In the genomic region with DNA sequence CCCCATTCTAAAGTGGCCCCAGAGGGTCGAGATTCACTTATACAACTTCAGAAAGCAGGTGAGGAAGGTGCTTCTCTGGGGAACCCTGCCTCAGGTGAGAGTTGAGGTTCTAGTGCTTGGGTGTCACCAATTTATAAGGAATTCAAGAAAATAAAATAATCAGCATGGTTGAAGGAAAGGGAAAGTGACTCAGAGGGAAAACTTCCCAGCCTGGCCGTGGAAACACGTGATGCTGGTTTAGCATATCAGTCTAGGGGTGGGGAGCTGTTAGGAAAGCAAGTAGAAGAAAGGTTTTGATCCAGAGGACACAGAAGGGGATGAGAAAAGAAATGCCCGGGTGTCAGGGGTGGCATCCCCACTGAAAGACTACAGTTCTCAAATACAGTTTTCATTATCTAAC, we compare ENCODE assay signal across 14 cellular contexts. TPM values are rescaled to one million over a fixed set of nuclear protein-coding genes. Genes with fewer than 3 reads are reported as not detected.
DNase-seq lines count a peak whose midpoint lies in the region; ATAC-seq, FAIRE-seq and TF ChIP-seq lines count a peak whose summit lies in the region.
"Had no signal": no experiment of that assay in that cellular context is flagged by ENCODE, and none has a peak within 500 bp of the region (broad histone marks: within the 10 kb centered on the region; RNA-seq: fewer than 3 reads in every experiment).

No MANE protein-coding gene starts in this region.

- no peaks in the 10 kb centered on the region for H3K36me3 ChIP-seq in BJ (ENCODE audit: control insufficient read depth, insufficient read depth, low read length)
- no peaks in the 10 kb centered on the region for H3K36me3 ChIP-seq in PC-3 (ENCODE audit: low read depth, low read length)
- no peaks in the 10 kb centered on the region for H3K36me3 ChIP-seq in endothelial cell of umbilical vein (ENCODE audit: control insufficient read depth in 2 of 2, extremely low read depth in 1 of 2, insufficient read depth in 2 of 2, low read length in 2 of 2)
- H3K36me3 ChIP-seq: gastroesophageal sphincter had no signal

- no TSS peak for BruUV-seq in PC-3 (replicated peaks; lab: Mats Ljungman, UMichigan)
- BruUV-seq in endothelial cell of umbilical vein (replicated peaks; lab: Mats Ljungman, UMichigan): no TSS peak

- H3K27ac ChIP-seq in PC-3 (ENCODE audit: low read length) (no peak overlapping the region), endothelial cell of umbilical vein (ENCODE audit: insufficient read depth, low read depth, low read length) (peak overlapping the region; percentile 84)
- H3K27ac ChIP-seq: gastroesophageal sphincter had no signal

- no peaks in the 10 kb centered on the region for H4K20me1 ChIP-seq in PC-3 (ENCODE audit: low read length)
- H4K20me1 ChIP-seq in endothelial cell of umbilical vein (replicated peaks; ENCODE audit: control insufficient read depth, extremely low read depth, insufficient read depth, low read length): no peaks in the 10 kb centered on the region

- intact Hi-C loops in PC-3 (cut with micrococcal nuclease): no loop called here
- intact Hi-C loops in endothelial cell of umbilical vein (cut with micrococcal nuclease): no loop called here

- peak; percentile 96 for FAIRE-seq in endothelial cell of umbilical vein (lab: Jason Lieb, UNC)

- H2AFZ ChIP-seq in PC-3 (ENCODE audit: low read length): peak overlapping the region; percentile 66
- H2AFZ ChIP-seq in endothelial cell of umbilical vein (ENCODE audit: low read depth, low read length): peak overlapping the region; percentile 87

- H3K4me3 ChIP-seq in BJ (ENCODE audit: low read depth, low read length) (no peak overlapping the region), PC-3 (ENCODE audit: low read length) (no peak overlapping the region), endothelial cell of umbilical vein (replicated peaks in 1 of 3; ENCODE audit: insufficient read depth in 1 of 3, low read depth in 1 of 3, low read length in 3 of 3) (peak overlapping the region in 1 of 3 experiments; percentile 32)
- H3K4me3 ChIP-seq: gastroesophageal sphincter had no signal

- H3F3A ChIP-seq in PC-3 (ENCODE audit: low read length, unreplicated experiment): no peaks in the 10 kb centered on the region

- POLR2A ChIA-PET in BJ (lab: Charles Lee): interaction anchor here (0.7 to 1.3 kb wide), 3 partner anchors 25 to 418 kb away, joined by 3 to 6 read pairs (median 5); a partner anchor contains a TSS
- POLR2A ChIA-PET in PC-3 (lab: Charles Lee; ENCODE audit: unreplicated experiment): interaction anchor here (0.6 kb wide), 1 partner anchor 418 kb away, joined by 3 read pairs; a partner anchor contains a TSS
- POLR2A ChIA-PET in endothelial cell of umbilical vein (lab: Charles Lee): interaction anchor here (0.8 to 2.1 kb wide), 3 partner anchors 12 to 195 kb away, joined by 3 to 8 read pairs (median 5); no protein-coding TSS in a partner anchor

- no peaks in the 10 kb centered on the region for H3K9me1 ChIP-seq in endothelial cell of umbilical vein (replicated peaks; ENCODE audit: control insufficient read depth, extremely low read depth, insufficient read depth, low read length)

- H3K79me2 ChIP-seq in PC-3 (ENCODE audit: low read length) (no peaks in the 10 kb centered on the region), endothelial cell of umbilical vein (ENCODE audit: control insufficient read depth, insufficient read depth, low read length) (no peaks in the 10 kb centered on the region)

- TF ChIP-seq POLR2A in endothelial cell of umbilical vein (IDR thresholded peaks at IDR 0.05; ENCODE audit: low read depth, low read length): no peak

- H3K27me3 ChIP-seq in BJ (ENCODE audit: control insufficient read depth, insufficient read depth, low read length): no peaks in the 10 kb centered on the region
- H3K27me3 ChIP-seq in PC-3 (ENCODE audit: low read length): no peaks in the 10 kb centered on the region
- H3K27me3 ChIP-seq in endothelial cell of umbilical vein (ENCODE audit: control insufficient read depth in 2 of 2, insufficient read depth in 2 of 2, low read length in 2 of 2): no peaks in the 10 kb centered on the region
- H3K27me3 ChIP-seq: gastroesophageal sphincter had no signal

- dilution Hi-C loops in endothelial cell of umbilical vein (cut with MboI; ENCODE audit: extremely low pct_ligation_motif_present, low sequenced_read_pairs): loop anchor here (25.0 kb wide), 1 partner anchor 180 kb away; no protein-coding TSS in a partner anchor

- no peaks in the 10 kb centered on the region for H3K9me2 ChIP-seq in PC-3 (replicated peaks; ENCODE audit: low read length)

- peaks cover 24% of the 10 kb centered on the region for H3K4me1 ChIP-seq in PC-3 (ENCODE audit: insufficient read depth, low read length)
- peaks cover 14% of the 10 kb centered on the region for H3K4me1 ChIP-seq in endothelial cell of umbilical vein (ENCODE audit: control insufficient read depth, extremely low read depth, insufficient read depth, low read length)

- peak; percentile 28 for DNase-seq in BJ (ENCODE audit: low read depth)
- DNase-seq in PC-3: peak; percentile 58
- peak; percentile 90 for DNase-seq in endothelial cell of umbilical vein (ENCODE audit: low read depth, low spot score)
- no peak for DNase-seq in omental fat pad (ENCODE audit: low spot score)
- DNase-seq in activated T-cell treated with anti-CD3 and anti-CD28 coated beads, Interleukin-2, amount 50 U/mL, for 48 hours: no peak
- no peak for DNase-seq in NCI-H2227 (lab: John Stamatoyannopoulos, UW; ENCODE audit: unreplicated experiment)
- DNase-seq: activated T-cell treated with anti-CD3 and anti-CD28 coated beads for 4 hours; CD4-positive, alpha-beta memory T cell; NCI-H2081; OCI-M1 had no signal

- no peaks in the 10 kb centered on the region for H3K9me3 ChIP-seq in PC-3 (ENCODE audit: low read length)
- H3K9me3 ChIP-seq in endothelial cell of umbilical vein (replicated peaks; ENCODE audit: control insufficient read depth, insufficient read depth, low read length): no peaks in the 10 kb centered on the region
- H3K9me3 ChIP-seq: gastroesophageal sphincter had no signal

- H3K9ac ChIP-seq in PC-3 (ENCODE audit: low read length): no peak overlapping the region
- H3K9ac ChIP-seq in endothelial cell of umbilical vein (replicated peaks; ENCODE audit: extremely low read depth, insufficient read depth, low read length): peak overlapping the region; percentile 51

- CTCF ChIA-PET in BJ (lab: Yijun Ruan, JAX): interaction anchor here (0.8 to 3.5 kb wide), 6 partner anchors 18 to 319 kb away, joined by 3 to 13 read pairs (median 4); a partner anchor contains a TSS
- CTCF ChIA-PET in PC-3 (lab: Charles Lee): no interaction called here
- CTCF ChIA-PET in endothelial cell of umbilical vein (lab: Charles Lee): interaction anchor here (0.6 to 7.4 kb wide), 8 partner anchors 61 to 531 kb away, joined by 3 to 269 read pairs (median 4); a partner anchor contains a TSS

- TF ChIP-seq CTCF in BJ (IDR thresholded peaks at IDR 0.05; ENCODE audit: insufficient read depth, low read depth, low read length) (no peak), PC-3 (conservative IDR thresholded peaks at IDR 0.05; ENCODE audit: low read depth, low read length) (no peak), endothelial cell of umbilical vein (IDR thresholded peaks at IDR 0.05; ENCODE audit: extremely low read depth in 1 of 2, insufficient read depth in 1 of 2, low read depth in 1 of 2, low read length in 2 of 2) (no peak), omental fat pad (IDR thresholded peaks at IDR 0.05) (no peak)

- H3K4me2 ChIP-seq in PC-3 (ENCODE audit: low read length) (peak overlapping the region; percentile 55), endothelial cell of umbilical vein (ENCODE audit: insufficient read depth, low read length) (peak overlapping the region; percentile 83)

- ATAC-seq in PC-3: peak; percentile 44; the same call in 1 of the 2 replicates
- ATAC-seq in omental fat pad (ENCODE audit: low FRiP score): peak; percentile 65
- ATAC-seq in GM19328 (IDR thresholded peaks at IDR 0.05; ENCODE audit: unreplicated experiment): no peak
- no peak for ATAC-seq in GM21360 (IDR thresholded peaks at IDR 0.05; ENCODE audit: unreplicated experiment)
- ATAC-seq: gastroesophageal sphincter, sciatic nerve had no signal

RNA-seq across cellular contexts. Expression of a gene that starts 37.7 kb away (rescaled TPM):
- 0.17 TPM in 2 replicates for polyA plus RNA-seq in BJ (2011; rRNA removed)
- 0.24 TPM in 1 of 2 replicates, not detected in the other for polyA minus RNA-seq in BJ (2011; rRNA and poly(A)+ RNA removed)
- 8.6 and 9.8 TPM in 2 replicates for total RNA-seq in PC-3 (2014; rRNA removed)
- total RNA-seq in endothelial cell of umbilical vein: not detected in 2 replicates
- 0.06 and 0.17 TPM in 2 replicates for polyA plus RNA-seq in endothelial cell of umbilical vein
- 0.11 and 0.12 TPM in 2 replicates for polyA plus RNA-seq in endothelial cell of umbilical vein (2011; cell fraction: cytosol; rRNA removed)
- polyA plus RNA-seq in endothelial cell of umbilical vein (2011; cell fraction: nucleus; rRNA removed): 0.08 TPM in 1 of 2 replicates, not detected in the other
- not detected in 2 replicates for polyA plus RNA-seq in endothelial cell of umbilical vein (2012)
- polyA minus RNA-seq in endothelial cell of umbilical vein: not detected in 2 replicates
- polyA minus RNA-seq in endothelial cell of umbilical vein (2011; cell fraction: cytosol; rRNA and poly(A)+ RNA removed): not detected
- not detected in 2 replicates for polyA minus RNA-seq in endothelial cell of umbilical vein (2011; cell fraction: nucleus; rRNA and poly(A)+ RNA removed)
- 1 to 10 TPM in 1 of 4 donors, under 1 TPM in 1, not detected in 2; 0.24 to 1.0 TPM for total RNA-seq in omental fat pad
- total RNA-seq: CD4-positive, alpha-beta memory T cell had no signal
- polyA plus RNA-seq: CD4-positive, alpha-beta memory T cell had no signal

RNA-seq across cellular contexts. Expression of a gene that starts 53.3 kb away (rescaled TPM):
- not detected in 2 replicates for polyA plus RNA-seq in BJ (2011; rRNA removed)
- not detected in 2 replicates for polyA minus RNA-seq in BJ (2011; rRNA and poly(A)+ RNA removed)
- 10.4 and 17.8 TPM in 2 replicates for total RNA-seq in PC-3 (2014; rRNA removed)
- total RNA-seq in endothelial cell of umbilical vein: not detected in 2 replicates
- not detected in 2 replicates for polyA plus RNA-seq in endothelial cell of umbilical vein
- not detected in 2 replicates for polyA plus RNA-seq in endothelial cell of umbilical vein (2011; cell fraction: cytosol; rRNA removed)
- not detected in 2 replicates for polyA plus RNA-seq in endothelial cell of umbilical vein (2011; cell fraction: nucleus; rRNA removed)
- polyA plus RNA-seq in endothelial cell of umbilical vein (2012): not detected in 2 replicates
- not detected in 2 replicates for polyA minus RNA-seq in endothelial cell of umbilical vein
- polyA minus RNA-seq in endothelial cell of umbilical vein (2011; cell fraction: cytosol; rRNA and poly(A)+ RNA removed): not detected
- not detected in 2 replicates for polyA minus RNA-seq in endothelial cell of umbilical vein (2011; cell fraction: nucleus; rRNA and poly(A)+ RNA removed)
- total RNA-seq in omental fat pad: not detected
- total RNA-seq: CD4-positive, alpha-beta memory T cell; sciatic nerve had no signal
- polyA plus RNA-seq: CD4-positive, alpha-beta memory T cell had no signal

RNA-seq across cellular contexts. Expression of a gene that starts 59.9 kb away (rescaled TPM):
- 0.27 TPM in 2 replicates for polyA plus RNA-seq in BJ (2011; rRNA removed)
- polyA minus RNA-seq in BJ (2011; rRNA and poly(A)+ RNA removed): 0.05 and 0.24 TPM in 2 replicates
- 1.2 and 2.6 TPM in 2 replicates for total RNA-seq in PC-3 (2014; rRNA removed)
- total RNA-seq in endothelial cell of umbilical vein: 0.28 and 0.88 TPM in 2 replicates
- 0.83 and 0.91 TPM in 2 replicates for polyA plus RNA-seq in endothelial cell of umbilical vein
- 0.62 and 1.0 TPM in 2 replicates for polyA plus RNA-seq in endothelial cell of umbilical vein (2011; cell fraction: cytosol; rRNA removed)
- polyA plus RNA-seq in endothelial cell of umbilical vein (2011; cell fraction: nucleus; rRNA removed): 5.5 and 6.1 TPM in 2 replicates
- 0.54 and 0.68 TPM in 2 replicates for polyA plus RNA-seq in endothelial cell of umbilical vein (2012)
- 0.62 and 0.68 TPM in 2 replicates for polyA minus RNA-seq in endothelial cell of umbilical vein
- polyA minus RNA-seq in endothelial cell of umbilical vein (2011; cell fraction: cytosol; rRNA and poly(A)+ RNA removed): 0.41 TPM
- 0.72 and 0.87 TPM in 2 replicates for polyA minus RNA-seq in endothelial cell of umbilical vein (2011; cell fraction: nucleus; rRNA and poly(A)+ RNA removed)
- under 1 TPM in 2 of 4 donors, not detected in 2; 0.12 to 0.46 TPM for total RNA-seq in omental fat pad
- total RNA-seq: CD4-positive, alpha-beta memory T cell; gastroesophageal sphincter had no signal

RNA-seq across cellular contexts. Expression of a gene that starts 60.0 kb away (rescaled TPM):
- polyA plus RNA-seq in BJ (2011; rRNA removed) (63.4 and 70.9 TPM in 2 replicates), endothelial cell of umbilical vein (32.1 and 47.8 TPM in 2 replicates)
- polyA minus RNA-seq in BJ (2011; rRNA and poly(A)+ RNA removed): 19.2 and 19.4 TPM in 2 replicates
- total RNA-seq in PC-3 (2014; rRNA removed) (274 and 338 TPM in 2 replicates), endothelial cell of umbilical vein (104 and 105 TPM in 2 replicates), omental fat pad (100 to 1,000 TPM in 1 of 4 donors, 10 to 100 TPM in 3; 41.5 to 110 (median 49.9) TPM)
- 82.4 and 90.7 TPM in 2 replicates for polyA plus RNA-seq in endothelial cell of umbilical vein (2011; cell fraction: cytosol; rRNA removed)
- polyA plus RNA-seq in endothelial cell of umbilical vein (2011; cell fraction: nucleus; rRNA removed): 71.7 and 74.9 TPM in 2 replicates
- 95.8 and 145 TPM in 2 replicates for polyA plus RNA-seq in endothelial cell of umbilical vein (2012)
- polyA minus RNA-seq in endothelial cell of umbilical vein: 37.6 and 43.6 TPM in 2 replicates
- polyA minus RNA-seq in endothelial cell of umbilical vein (2011; cell fraction: cytosol; rRNA and poly(A)+ RNA removed): 43.0 TPM
- polyA minus RNA-seq in endothelial cell of umbilical vein (2011; cell fraction: nucleus; rRNA and poly(A)+ RNA removed): 28.8 and 32.4 TPM in 2 replicates

Comparison
In these comparisons a context has a peak if more than half of its experiments do, and no peak if none do; other contexts are left out.
1. DNase-seq: peak in BJ (single experiment), PC-3 (single experiment) and endothelial cell of umbilical vein (single experiment); none in omental fat pad (single experiment), activated T-cell treated with anti-CD3 and anti-CD28 coated beads, Interleukin-2, amount 50 U/mL, for 48 hours (0 of 2) and NCI-H2227 (single experiment).
2. ATAC-seq: peak in PC-3 (single experiment) and omental fat pad (single experiment); none in GM19328 (single experiment) and GM21360 (single experiment).